Comparison of ENCODE assay signal across 8 cellular contexts in genomic region chr12:75488553-75488952, GRCh38. TPM values are rescaled to one million over a fixed set of nuclear protein-coding genes. Genes with fewer than 3 reads are reported as not detected.
DNase-seq lines count a peak whose midpoint lies in the region; ATAC-seq and TF ChIP-seq lines count a peak whose summit lies in the region.

No MANE protein-coding gene starts in this region.

- H3K9me3 ChIP-seq in Loucy (ENCODE audit: insufficient read depth, low read depth, low read length), result no peaks in the 10 kb centered on the region

- intact Hi-C loops in lower leg skin (cut with DNase I; ENCODE audit: low total_unique reads), result no loop called here

- no peaks in the 10 kb centered on the region for H3K9me3 Mint-ChIP-seq in naive thymus-derived CD8-positive, alpha-beta T cell

- H2AFZ ChIP-seq in Loucy (ENCODE audit: low read length), result no peak overlapping the region

- no peaks in the 10 kb centered on the region for H3K36me3 ChIP-seq in Loucy (ENCODE audit: insufficient read depth, low read length)

- H3K4me1 ChIP-seq in Loucy (ENCODE audit: insufficient read depth, low read length, poor library complexity, severe bottlenecking), result peaks cover 19% of the 10 kb centered on the region

- no peak for TF ChIP-seq POLR2A in lower leg skin (IDR thresholded peaks at IDR 0.05)

- ATAC-seq in GM18867 (IDR thresholded peaks at IDR 0.05; ENCODE audit: unreplicated experiment), result peak; percentile 35
- peak; percentile 34 to 45 for ATAC-seq in naive thymus-derived CD8-positive, alpha-beta T cell

- no peaks in the 10 kb centered on the region for H3K27me3 Mint-ChIP-seq in naive thymus-derived CD8-positive, alpha-beta T cell

- no peaks in the 10 kb centered on the region for H3K27me3 ChIP-seq in Loucy (ENCODE audit: insufficient read depth, low read length, poor library complexity, severe bottlenecking)

- peak; percentile 58 for TF ChIP-seq CTCF in Loucy (conservative IDR thresholded peaks at IDR 0.05; ENCODE audit: low read length)
- TF ChIP-seq CTCF in choroid plexus epithelial cell (conservative IDR thresholded peaks at IDR 0.05; ENCODE audit: low read depth, low read length), result peak; percentile 80
- no peak for TF ChIP-seq CTCF in lower leg skin (IDR thresholded peaks at IDR 0.05)

- no peak overlapping the region for H3K4me3 Mint-ChIP-seq in naive thymus-derived CD8-positive, alpha-beta T cell

- peaks cover 17 to 60% (median 28%) of the 10 kb centered on the region in 4 donors for H3K4me1 Mint-ChIP-seq in naive thymus-derived CD8-positive, alpha-beta T cell

- no peak overlapping the region for H3K9ac ChIP-seq in Loucy (ENCODE audit: low read depth, low read length, poor library complexity, severe bottlenecking)

- POLR2A ChIA-PET in naive thymus-derived CD8-positive, alpha-beta T cell (lab: Charles Lee), result interaction anchor here (0.6 kb wide), 1 partner anchor 53 kb away, joined by 4 read pairs; no protein-coding TSS in a partner anchor

- H3K4me3 ChIP-seq in Loucy (ENCODE audit: low read length, poor library complexity, severe bottlenecking) (no peak overlapping the region), choroid plexus epithelial cell (ENCODE audit: low read depth, low read length) (no peak overlapping the region), lower leg skin (ENCODE audit: low read depth, poor library complexity, severe bottlenecking) (no peak overlapping the region)

- peaks cover 0 to 41% (median 0%) of the 10 kb centered on the region in 3 donors for H3K36me3 Mint-ChIP-seq in naive thymus-derived CD8-positive, alpha-beta T cell

- H3K9me2 ChIP-seq in Loucy (replicated peaks; ENCODE audit: low read depth, low read length), result no peaks in the 10 kb centered on the region

- no peak overlapping the region for H3K4me2 ChIP-seq in Loucy (ENCODE audit: low read depth, low read length, poor library complexity, severe bottlenecking)

- no peaks in the 10 kb centered on the region for H4K20me1 ChIP-seq in Loucy (ENCODE audit: insufficient read depth, low read length, poor library complexity, severe bottlenecking)

- peak; percentile 29 for DNase-seq in Ammon's horn (ENCODE audit: low spot score)
- DNase-seq in choroid plexus epithelial cell (ENCODE audit: low read depth), result peak; percentile 75
- no peak for DNase-seq in naive thymus-derived CD8-positive, alpha-beta T cell
- no peak for DNase-seq in lower leg skin (ENCODE audit: low spot score in 2 of 2)
- no peak for DNase-seq in stimulated activated naive CD4-positive, alpha-beta T cell (lab: John Stamatoyannopoulos, UW)
- DNase-seq in activated gamma-delta T cell (lab: John Stamatoyannopoulos, UW), result no peak

- H3K27ac Mint-ChIP-seq in naive thymus-derived CD8-positive, alpha-beta T cell, result peak overlapping the region in 7 of 10 donors; percentile 22 to 81 (median 53)

- no peaks in the 10 kb centered on the region for H3F3A ChIP-seq in Loucy (ENCODE audit: low read depth)

- H3K79me2 ChIP-seq in Loucy (ENCODE audit: insufficient read depth, low read length), result no peaks in the 10 kb centered on the region

RNA-seq across cellular contexts. Expression of gene GLIPR1, which starts 8.0 kb away (rescaled TPM):
- 10 to 100 TPM; 61.1 to 64.5 TPM for total RNA-seq in naive thymus-derived CD8-positive, alpha-beta T cell
- polyA plus RNA-seq in naive thymus-derived CD8-positive, alpha-beta T cell, result 100 to 1,000 TPM in 1 of 3 donors, 10 to 100 TPM in 2; 51.2 to 117 (median 58.6) TPM
- 10 to 100 TPM in 1 of 4 donors, 1 to 10 TPM in 3; 2.5 to 12.0 (median 3.8) TPM for total RNA-seq in lower leg skin

RNA-seq across cellular contexts. Expression of gene KRR1, which starts 22.9 kb away (rescaled TPM):
- total RNA-seq in naive thymus-derived CD8-positive, alpha-beta T cell, result 10 to 100 TPM; 79.3 to 80.4 TPM
- polyA plus RNA-seq in naive thymus-derived CD8-positive, alpha-beta T cell, result 10 to 100 TPM; 64.8 to 71.0 (median 66.7) TPM
- total RNA-seq in lower leg skin, result 10 to 100 TPM; 21.3 to 52.3 (median 32.0) TPM

Comparison
In these comparisons a context has a peak if more than half of its experiments do, and no peak if none do; other contexts are left out.
1. DNase-seq: peak in Ammon's horn (single experiment) and choroid plexus epithelial cell (single experiment); none in naive thymus-derived CD8-positive, alpha-beta T cell (0 of 10), lower leg skin (0 of 2), stimulated activated naive CD4-positive, alpha-beta T cell (0 of 6) and activated gamma-delta T cell (single experiment).
2. CTCF ChIP-seq: peak in Loucy (single experiment) and choroid plexus epithelial cell (single experiment); none in lower leg skin (0 of 3).
3. RNA of gene GLIPR1, which starts 8.0 kb away (total RNA-seq): 61.1 to 64.5 TPM in naive thymus-derived CD8-positive, alpha-beta T cell; 2.5 to 12.0 TPM in lower leg skin; every median in the first group is over 4 times any median in the second.